In genomic region chr1:158035014-158035413, GRCh38 we compare ENCODE assay signal across 1 cellular context.
TF ChIP-seq lines count a peak whose summit lies in the region.

No MANE protein-coding gene starts in this region.

TF ChIP-seq in HEK293, 187 proteins besides CTCF, POLR2A, EP300 and RAD21 (continued from another document):
- no peak for TF ChIP-seq ZNF18 (tag by site-specific recombination; IDR thresholded peaks at IDR 0.05)
- no peak for TF ChIP-seq ZNF121 (tag by site-specific recombination; IDR thresholded peaks at IDR 0.05)
- TF ChIP-seq ZNF600 (tag by site-specific recombination; IDR thresholded peaks at IDR 0.05), result no peak
- TF ChIP-seq ZNF19 (tag by site-specific recombination; IDR thresholded peaks at IDR 0.05; ENCODE audit: low read depth), result no peak
- peak; percentile 37; the same call in 1 of the 2 replicates for TF ChIP-seq ZNF692 (tag by site-specific recombination; IDR thresholded peaks at IDR 0.05)
- TF ChIP-seq OSR2 (tag by site-specific recombination; IDR thresholded peaks at IDR 0.05), result peak; percentile 86
- TF ChIP-seq ZSCAN23 (tag by site-specific recombination; IDR thresholded peaks at IDR 0.05), result no peak
- no peak for TF ChIP-seq KLF1 (tag by site-specific recombination; IDR thresholded peaks at IDR 0.05)
- peak; percentile 53; the same call in 1 of the 2 replicates for TF ChIP-seq ZBTB44 (tag by site-specific recombination; IDR thresholded peaks at IDR 0.05)
- TF ChIP-seq ZNF768 (tag by site-specific recombination; IDR thresholded peaks at IDR 0.05), result no peak
- no peak for TF ChIP-seq ZSCAN30 (tag by site-specific recombination; IDR thresholded peaks at IDR 0.05)
- TF ChIP-seq ZFP69B (tag by site-specific recombination; IDR thresholded peaks at IDR 0.05), result peak; percentile 35; the same call in 1 of the 2 replicates
- no peak for TF ChIP-seq ZNF292 (tag by site-specific recombination; IDR thresholded peaks at IDR 0.05; ENCODE audit: borderline replicate concordance, low read depth)
